Comparison of ENCODE assay signal across 8 cellular contexts in genomic region chr20:50509923-50510705, GRCh38. TPM values are rescaled to one million over a fixed set of nuclear protein-coding genes. Genes with fewer than 3 reads are reported as not detected.
DNase-seq lines count a peak whose midpoint lies in the region; ATAC-seq and TF ChIP-seq lines count a peak whose summit lies in the region.

PTPN1 (plus strand) TSS chr20:50510383; CDS start chr20:50510528, 145 bp downstream.

- H2AFZ ChIP-seq in KMS-11 (ENCODE audit: low read depth) = peak within 1 kb of the TSS; percentile 93

- ATAC-seq in GM21723 (IDR thresholded peaks at IDR 0.05; ENCODE audit: unreplicated experiment) = peak; percentile 82
- peak; percentile 98 for ATAC-seq in esophagus mucosa

- TF ChIP-seq POLR2A in Peyer's patch (IDR thresholded peaks at IDR 0.05) = peak; percentile 97 to 99

- peak within 1 kb of the TSS; percentile 76 for H3K9ac ChIP-seq in KMS-11

- H4K20me1 ChIP-seq in KMS-11 (ENCODE audit: insufficient read depth) = peaks cover 10% of the 10 kb centered on the region; the same call in 1 of the 2 replicates

- H3K27me3 ChIP-seq in KMS-11 (ENCODE audit: insufficient read depth, low read depth) (no peaks in the 10 kb centered on the region), Peyer's patch (no peaks in the 10 kb centered on the region), muscle layer of duodenum (ENCODE audit: low read depth, low read length) (no peaks in the 10 kb centered on the region)

- peak; percentile 96 for DNase-seq in DMS53 treated with DMSO at 0.1 percent for 48 hours (lab: John Stamatoyannopoulos, UW; ENCODE audit: unreplicated experiment)
- peak; percentile 99 to 100 (median 100) for DNase-seq in Peyer's patch
- DNase-seq in activated T-cell treated with anti-CD3 and anti-CD28 coated beads, Interleukin-2, amount 50 U/mL, for 48 hours = peak; percentile 99 to 100
- DNase-seq in stimulated activated CD8-positive, alpha-beta memory T cell treated with anti-CD3 and anti-CD28 coated beads, Interleukin-7, amount 100 ng/mL, for 4 hours (ENCODE audit: low read depth in 2 of 2) = peak; percentile 95 to 96

- no peaks in the 10 kb centered on the region for H3K36me3 ChIP-seq in KMS-11 (ENCODE audit: insufficient read depth)
- H3K36me3 ChIP-seq in Peyer's patch = no peaks in the 10 kb centered on the region
- H3K36me3 ChIP-seq in muscle layer of duodenum (ENCODE audit: control insufficient read depth in 1 of 2, insufficient read depth in 2 of 2, low read length in 2 of 2) = peaks cover 0 to 10% of the 10 kb centered on the region in 2 donors

- no peak within 1 kb of the TSS for H3K4me3 ChIP-seq in KMS-11 (IDR thresholded peaks at IDR 0.05; ENCODE audit: insufficient read depth, low read depth, low read length)
- peak within 1 kb of the TSS; percentile 84 to 99 (median 96) for H3K4me3 ChIP-seq in Peyer's patch
- peak within 1 kb of the TSS; percentile 83 to 90 for H3K4me3 ChIP-seq in muscle layer of duodenum (ENCODE audit: low read depth in 1 of 2, low read length in 2 of 2)

- TF ChIP-seq CTCF in KMS-11 (conservative IDR thresholded peaks at IDR 0.05; ENCODE audit: low read depth, low read length) (no peak), Peyer's patch (IDR thresholded peaks at IDR 0.05) (peak in 3 of 6 experiments; percentile 25 to 43 (median 32))

- H3K9me3 ChIP-seq in Peyer's patch (no peaks in the 10 kb centered on the region), muscle layer of duodenum (ENCODE audit: control insufficient read depth in 1 of 2, low read length in 2 of 2) (no peaks in the 10 kb centered on the region)

- H3K4me2 ChIP-seq in KMS-11 = peak within 1 kb of the TSS; percentile 97

- H3K27ac ChIP-seq in KMS-11 (peak within 1 kb of the TSS; percentile 57), Peyer's patch (peak within 1 kb of the TSS; percentile 89 to 96 (median 92)), muscle layer of duodenum (ENCODE audit: low read length) (peak within 1 kb of the TSS; percentile 57)

- H3K79me2 ChIP-seq in KMS-11 (ENCODE audit: insufficient read depth, low read depth) = peaks cover 40% of the 10 kb centered on the region

- H3K4me1 ChIP-seq in KMS-11 (ENCODE audit: low read depth, poor library complexity, severe bottlenecking) (peaks cover 29% of the 10 kb centered on the region), Peyer's patch (peaks cover 0 to 43% (median 12%) of the 10 kb centered on the region in 4 donors), muscle layer of duodenum (ENCODE audit: control insufficient read depth in 1 of 2, insufficient read depth in 2 of 2, low read length in 2 of 2) (peaks cover 0 to 22% of the 10 kb centered on the region in 2 donors)

RNA-seq across cellular contexts. Expression of gene PTPN1, which starts in this region (rescaled TPM):
- total RNA-seq in Peyer's patch (10 to 100 TPM; 13.8 to 40.4 (median 22.0) TPM), esophagus mucosa (23.3 TPM)
